Comparison of ENCODE assay signal across 31 cellular contexts in the genomic region with DNA sequence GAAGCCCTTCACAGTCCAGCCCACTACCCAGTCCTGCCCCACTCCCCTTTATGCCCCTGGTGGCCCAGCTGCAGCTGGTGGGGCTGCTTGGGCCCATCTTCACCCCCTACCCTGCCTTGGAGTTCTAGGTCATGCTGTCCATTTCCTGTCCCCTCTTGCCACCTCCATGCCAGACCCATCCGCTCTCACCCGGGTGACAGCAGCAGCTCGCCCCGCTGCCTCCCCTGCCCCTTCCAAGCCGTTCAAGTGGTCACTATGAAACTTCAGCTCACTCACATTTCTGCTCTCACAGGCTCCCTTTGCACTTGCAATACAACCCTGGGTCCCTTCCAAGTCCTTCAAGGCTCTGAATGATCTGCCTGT. TPM values are rescaled to one million over a fixed set of nuclear protein-coding genes. Genes with fewer than 3 reads are reported as not detected.
"Had no signal": no experiment of that assay in that cellular context is flagged by ENCODE, and none has a peak within 500 bp of the region (broad histone marks: within the 10 kb centered on the region; RNA-seq: fewer than 3 reads in every experiment).

No MANE protein-coding gene starts in this region.

- DNase-seq: activated CD4-positive, alpha-beta memory T cell treated with anti-CD3 and anti-CD28 coated beads for 36 hours; activated CD4-positive, alpha-beta T cell treated with anti-CD3 and anti-CD28 coated beads, Interleukin-2, amount 10 ng/mL, durations not matched to agents 7 days and 5 days; activated CD4-positive, CD25-positive, alpha-beta regulatory T cell; activated CD8-positive, alpha-beta memory T cell treated with anti-CD3 and anti-CD28 coated beads for 24 hours; activated naive CD4-positive, alpha-beta T cell; activated T-cell treated with anti-CD3 and anti-CD28 coated beads for 4 hours; activated T-cell treated with anti-CD3 and anti-CD28 coated beads, Interleukin-2, amount 50 U/mL, for 48 hours; MG63; MV-4-11; NCI-H1092 treated with DMSO at 0.1 percent for 48 hours; NCI-H1417 treated with DMSO at 0.1 percent for 48 hours; NCI-H1694; NCI-H2029; NCI-H2107; NCI-H345; NCI-H510A treated with DMSO at 0.1 percent for 48 hours; NCI-H69; NK-92 treated with Interleukin-12 subunit alpha and Interleukin-12 subunit beta, amount 100 ng/mL, for 24 hours; OCI-M1; Right ventricle myocardium superior; RPMI8226; SW 1271; T-helper 17 cell; T-helper 9 cell had no signal

- H3K4me1 ChIP-seq: breast epithelium, SJSA1 had no signal

- H3K27me3 Mint-ChIP-seq: activated CD4-positive, alpha-beta memory T cell treated with anti-CD3 and anti-CD28 coated beads for 36 hours; activated CD4-positive, alpha-beta T cell treated with anti-CD3 and anti-CD28 coated beads, Interleukin-2, amount 10 ng/mL, durations not matched to agents 7 days and 5 days had no signal

- H3K9me3 ChIP-seq: breast epithelium, MG63, SJSA1 had no signal

- H3K27me3 ChIP-seq: breast epithelium, SJSA1 had no signal

- H3K9me3 Mint-ChIP-seq: activated CD4-positive, alpha-beta memory T cell treated with anti-CD3 and anti-CD28 coated beads for 36 hours; activated CD4-positive, alpha-beta T cell treated with anti-CD3 and anti-CD28 coated beads, Interleukin-2, amount 10 ng/mL, durations not matched to agents 7 days and 5 days; activated naive CD4-positive, alpha-beta T cell treated with anti-CD3 and anti-CD28 coated beads, Interleukin-2, amount 50 U/mL, for 24 hours; activated T-helper 2 cell treated with anti-CD3 and anti-CD28 coated beads, Interferon-gamma antibody, Interleukin-2, Interleukin-4, amounts not matched to agents 10 μg/mL and 5 μg/mL and 100 μg/mL, durations not matched to agents 14 hours and 24 hours and 36 hours had no signal

- H3K4me3 Mint-ChIP-seq: activated CD4-positive, alpha-beta memory T cell treated with anti-CD3 and anti-CD28 coated beads for 36 hours; activated CD4-positive, alpha-beta T cell treated with anti-CD3 and anti-CD28 coated beads, Interleukin-2, amount 10 ng/mL, durations not matched to agents 7 days and 5 days; activated naive CD4-positive, alpha-beta T cell treated with anti-CD3 and anti-CD28 coated beads, Interleukin-2, amount 50 U/mL, for 24 hours; T-helper 17 cell had no signal

- H3K36me3 Mint-ChIP-seq: activated CD4-positive, alpha-beta memory T cell treated with anti-CD3 and anti-CD28 coated beads for 36 hours; activated naive CD4-positive, alpha-beta T cell treated with anti-CD3 and anti-CD28 coated beads, Interleukin-2, amount 50 U/mL, for 24 hours had no signal

- H3K27ac Mint-ChIP-seq: activated CD4-positive, alpha-beta memory T cell treated with anti-CD3 and anti-CD28 coated beads for 36 hours; activated CD4-positive, alpha-beta T cell treated with anti-CD3 and anti-CD28 coated beads, Interleukin-2, amount 10 ng/mL, durations not matched to agents 7 days and 5 days; activated naive CD4-positive, alpha-beta T cell treated with anti-CD3 and anti-CD28 coated beads, Interleukin-2, amount 50 U/mL, for 24 hours; activated T-helper 2 cell treated with anti-CD3 and anti-CD28 coated beads, Interferon-gamma antibody, Interleukin-2, Interleukin-4, amounts not matched to agents 10 μg/mL and 5 μg/mL and 100 μg/mL, durations not matched to agents 14 hours and 24 hours and 36 hours; T-helper 17 cell had no signal

- H3K27ac ChIP-seq: breast epithelium, KMS-11, SJSA1 had no signal

- H3K4me2 ChIP-seq: KMS-11 had no signal

- H3K4me1 Mint-ChIP-seq: activated CD4-positive, alpha-beta T cell treated with anti-CD3 and anti-CD28 coated beads, Interleukin-2, amount 10 ng/mL, durations not matched to agents 7 days and 5 days; activated naive CD4-positive, alpha-beta T cell treated with anti-CD3 and anti-CD28 coated beads, Interleukin-2, amount 50 U/mL, for 24 hours had no signal

- H3K36me3 ChIP-seq: breast epithelium, MG63, SJSA1 had no signal

- H3K4me3 ChIP-seq: breast epithelium, MG63, SJSA1 had no signal

- ATAC-seq: Panc1, SK-N-SH treated with all-trans-retinoic acid at 6 μM for 48 hours, T-helper 17 cell had no signal

RNA-seq across cellular contexts. Expression of gene MYH7B, which starts 16.2 kb away (rescaled TPM):
- total RNA-seq: SJSA1 had no signal
